27 cellular contexts compared by ENCODE assay signal in genomic region chr11:120774591-120775386, GRCh38.
"Had no signal": no experiment of that assay in that cellular context is flagged by ENCODE, and none has a peak within 500 bp of the region (broad histone marks: within the 10 kb centered on the region; RNA-seq: fewer than 3 reads in every experiment).

No MANE protein-coding gene starts in this region.

- H3K9me3 Mint-ChIP-seq: activated naive CD4-positive, alpha-beta T cell treated with anti-CD3 and anti-CD28 coated beads, Interleukin-2, amount 50 U/mL, for 72 hours; activated naive CD8-positive, alpha-beta T cell treated with anti-CD3 and anti-CD28 coated beads, Interleukin-2, amount 50 U/mL, for 24 hours; activated T-cell treated with anti-CD3 and anti-CD28 coated beads, Interleukin-2, amount 50 U/mL, for 24 hours; activated T-helper 1 cell treated with anti-CD3 and anti-CD28 coated beads, Interleukin-12 subunit alpha, Interleukin-12 subunit beta, Interleukin-2, Interleukin-4 antibody, amounts not matched to agents 30 ng/mL and 10 ng/mL and 1 ng/mL, durations not matched to agents 14 hours and 24 hours and 36 hours; T-helper 1 cell treated with Interleukin-12 subunit alpha and Interleukin-12 subunit beta and Interleukin-4 antibody, amounts not matched to agents 30 μg/mL and 1 μg/mL, for 36 hours had no signal

- H3K36me3 ChIP-seq: ascending aorta, MG63, SJSA1 had no signal

- H3K4me3 Mint-ChIP-seq: activated CD8-positive, alpha-beta memory T cell treated with anti-CD3 and anti-CD28 coated beads, Interleukin-2, amount 10 ng/mL, durations not matched to agents 7 days and 5 days; activated naive CD8-positive, alpha-beta T cell treated with anti-CD3 and anti-CD28 coated beads, Interleukin-2, amount 50 U/mL, for 24 hours; activated T-cell treated with anti-CD3 and anti-CD28 coated beads, Interleukin-2, amount 50 U/mL, for 24 hours; activated T-helper 1 cell treated with anti-CD3 and anti-CD28 coated beads, Interleukin-12 subunit alpha, Interleukin-12 subunit beta, Interleukin-2, Interleukin-4 antibody, amounts not matched to agents 30 ng/mL and 10 ng/mL and 1 ng/mL, durations not matched to agents 14 hours and 24 hours and 36 hours; T-helper 1 cell treated with Interleukin-12 subunit alpha and Interleukin-12 subunit beta and Interleukin-4 antibody, amounts not matched to agents 30 μg/mL and 1 μg/mL, for 36 hours had no signal

- H3K4me1 ChIP-seq: ascending aorta, body of pancreas had no signal

- H3K27ac ChIP-seq: ascending aorta, body of pancreas had no signal

- H3K27me3 ChIP-seq: ascending aorta, body of pancreas, MG63, SJSA1 had no signal

- H3K9me3 ChIP-seq: ascending aorta, body of pancreas, MG63, SJSA1 had no signal

- DNase-seq: activated CD4-positive, alpha-beta T cell treated with anti-CD3 and anti-CD28 coated beads for 48 hours; activated CD4-positive, alpha-beta T cell treated with anti-CD3 and anti-CD28 coated beads, Interleukin-2, amount 50 U/mL, for 4 hours; activated CD8-positive, alpha-beta memory T cell treated with anti-CD3 and anti-CD28 coated beads, Interleukin-2, amount 10 ng/mL, durations not matched to agents 7 days and 5 days; activated effector memory CD4-positive, alpha-beta T cell treated with Interleukin-2 at 50 U/mL for 16 hours; activated naive CD4-positive, alpha-beta T cell treated with Interleukin-2 at 50 U/mL for 16 hours; activated naive CD8-positive, alpha-beta T cell treated with anti-CD3 and anti-CD28 coated beads, Interleukin-2, amount 50 U/mL, for 24 hours; activated T-cell treated with anti-CD3 and anti-CD28 coated beads, Interleukin-2, amount 50 U/mL, for 24 hours; amniotic stem cell; body of pancreas; MG63; NCI-H1105; NCI-H1436; NCI-H1694 treated with DMSO at 0.1 percent for 48 hours; NCI-H2081; NCI-H510A treated with DMSO at 0.1 percent for 48 hours; NCI-H69; NK-92 treated with Interleukin-12 subunit alpha and Interleukin-12 subunit beta, amount 100 ng/mL, for 24 hours; OCI-M1; RPMI8226; SHP77 had no signal

- H3K27ac Mint-ChIP-seq: activated CD8-positive, alpha-beta memory T cell treated with anti-CD3 and anti-CD28 coated beads, Interleukin-2, amount 10 ng/mL, durations not matched to agents 7 days and 5 days; activated naive CD4-positive, alpha-beta T cell treated with anti-CD3 and anti-CD28 coated beads, Interleukin-2, amount 50 U/mL, for 72 hours; activated naive CD8-positive, alpha-beta T cell treated with anti-CD3 and anti-CD28 coated beads, Interleukin-2, amount 50 U/mL, for 24 hours; activated T-cell treated with anti-CD3 and anti-CD28 coated beads, Interleukin-2, amount 50 U/mL, for 24 hours; activated T-helper 1 cell treated with anti-CD3 and anti-CD28 coated beads, Interleukin-12 subunit alpha, Interleukin-12 subunit beta, Interleukin-2, Interleukin-4 antibody, amounts not matched to agents 30 ng/mL and 10 ng/mL and 1 ng/mL, durations not matched to agents 14 hours and 24 hours and 36 hours; T-helper 1 cell treated with Interleukin-12 subunit alpha and Interleukin-12 subunit beta and Interleukin-4 antibody, amounts not matched to agents 30 μg/mL and 1 μg/mL, for 36 hours had no signal

- H3K36me3 Mint-ChIP-seq: activated CD8-positive, alpha-beta memory T cell treated with anti-CD3 and anti-CD28 coated beads, Interleukin-2, amount 10 ng/mL, durations not matched to agents 7 days and 5 days; activated naive CD4-positive, alpha-beta T cell treated with anti-CD3 and anti-CD28 coated beads, Interleukin-2, amount 50 U/mL, for 72 hours had no signal

- H3K4me3 ChIP-seq: ascending aorta, body of pancreas, MG63, SJSA1 had no signal

- ATAC-seq: activated CD4-positive, CD25-positive, alpha-beta regulatory T cell treated with anti-CD3 and anti-CD28 coated beads, Interleukin-2, amount 50 U/mL, for 24 hours; activated CD8-positive, alpha-beta memory T cell treated with anti-CD3 and anti-CD28 coated beads, Interleukin-2, amount 10 ng/mL, durations not matched to agents 7 days and 5 days; activated naive CD4-positive, alpha-beta T cell treated with anti-CD3 and anti-CD28 coated beads, Interleukin-2, amount 50 U/mL, for 72 hours; activated naive CD8-positive, alpha-beta T cell treated with anti-CD3 and anti-CD28 coated beads, Interleukin-2, amount 50 U/mL, for 24 hours; body of pancreas; Panc1 had no signal

- H3K4me1 Mint-ChIP-seq: activated CD8-positive, alpha-beta memory T cell treated with anti-CD3 and anti-CD28 coated beads, Interleukin-2, amount 10 ng/mL, durations not matched to agents 7 days and 5 days; activated naive CD8-positive, alpha-beta T cell treated with anti-CD3 and anti-CD28 coated beads, Interleukin-2, amount 50 U/mL, for 24 hours had no signal
